In the genomic region with DNA sequence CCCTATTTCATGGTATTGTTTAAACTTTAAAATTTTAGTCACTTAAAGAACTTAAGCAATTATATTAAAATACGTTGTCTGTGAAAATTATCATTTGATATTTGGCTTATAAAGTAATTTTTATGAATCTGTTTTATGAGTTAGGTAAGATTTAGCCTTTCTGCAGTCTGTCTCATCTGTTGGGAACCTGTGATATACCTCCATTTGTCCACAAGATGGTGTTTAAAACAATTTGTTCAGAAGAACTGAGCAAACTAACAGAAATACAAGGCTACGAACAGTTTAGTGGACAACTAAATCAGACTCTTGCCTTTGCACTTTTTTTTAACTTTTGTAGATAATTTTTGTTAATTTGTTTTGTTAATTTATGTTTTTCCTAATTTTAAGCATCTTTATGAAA, we compare ENCODE assay signal across 11 cellular contexts.
A peak's percentile ranks its signal among the peaks of the same experiment; 100 is the strongest.
DNase-seq lines count a peak whose midpoint lies in the region; ATAC-seq, FAIRE-seq and TF ChIP-seq lines count a peak whose summit lies in the region.
"Had no signal": no experiment of that assay in that cellular context is flagged by ENCODE, and none has a peak within 500 bp of the region (broad histone marks: within the 10 kb centered on the region; RNA-seq: fewer than 3 reads in every experiment).

No MANE protein-coding gene starts in this region.

- no peaks in the 10 kb centered on the region for H3K4me1 ChIP-seq in HEK293 (ENCODE audit: control insufficient read depth, insufficient read depth, low read length)

- no peaks in the 10 kb centered on the region for H3K36me3 ChIP-seq in HEK293 (ENCODE audit: control insufficient read depth in 2 of 2, insufficient read depth in 1 of 2, low read length in 2 of 2)

- no peak overlapping the region for H3K4me3 ChIP-seq in HEK293 (ENCODE audit: low read depth, low read length)

- no peak overlapping the region for H3K27ac Mint-ChIP-seq in activated naive CD4-positive, alpha-beta T cell treated with anti-CD3 and anti-CD28 coated beads, Interleukin-2, amount 50 U/mL, for 72 hours
- H3K27ac Mint-ChIP-seq: activated CD4-positive, alpha-beta memory T cell treated with anti-CD3 and anti-CD28 coated beads, Interleukin-2, amount 10 ng/mL, durations not matched to agents 7 days and 5 days; dendritic cell treated with granulocyte-macrophage colony-stimulating factor and Interleukin-4, amounts not matched to agents 40 ng/mL and 50 ng/mL, for 4 days had no signal

- no peaks in the 10 kb centered on the region for H3K9me3 ChIP-seq in HEK293 (ENCODE audit: control insufficient read depth, insufficient read depth, low read depth, low read length)

- ATAC-seq in left lobe of liver (peak; percentile 58), HG03039 (IDR thresholded peaks at IDR 0.05; ENCODE audit: unreplicated experiment) (no peak)
- no peak for ATAC-seq in activated naive CD4-positive, alpha-beta T cell treated with anti-CD3 and anti-CD28 coated beads, Interleukin-2, amount 50 U/mL, for 72 hours

- H3K27ac ChIP-seq in HEK293 (ENCODE audit: extremely low read depth, low read depth, low read length) = no peak overlapping the region

- no peaks in the 10 kb centered on the region for H3K36me3 Mint-ChIP-seq in activated naive CD4-positive, alpha-beta T cell treated with anti-CD3 and anti-CD28 coated beads, Interleukin-2, amount 50 U/mL, for 72 hours

- CTCF ChIA-PET in HEK293 (lab: Yijun Ruan, JAX) = interaction anchor here (1.0 to 3.2 kb wide), 3 partner anchors 9 to 674 kb away, joined by 5 to 40 read pairs (median 6); no protein-coding TSS in a partner anchor

- peak; percentile 75 for FAIRE-seq in TTC549 (lab: Jason Lieb, UNC)

- DNase-seq in DMS114 treated with DMSO at 0.1 percent for 48 hours (lab: John Stamatoyannopoulos, UW; ENCODE audit: unreplicated experiment) (peak; percentile 10), left lobe of liver (ENCODE audit: low spot score) (no peak), hippocampal formation (lab: John Stamatoyannopoulos, UW) (no peak), HK-2 (ENCODE audit: unreplicated experiment) (no peak)
- DNase-seq in activated naive CD4-positive, alpha-beta T cell treated with anti-CD3 and anti-CD28 coated beads, Interleukin-2, amount 50 U/mL, for 72 hours (ENCODE audit: low spot score in 2 of 2) = no peak
- DNase-seq: activated CD4-positive, alpha-beta memory T cell treated with anti-CD3 and anti-CD28 coated beads, Interleukin-2, amount 10 ng/mL, durations not matched to agents 7 days and 5 days; islet precursor cell had no signal

- H3K9me3 Mint-ChIP-seq in activated naive CD4-positive, alpha-beta T cell treated with anti-CD3 and anti-CD28 coated beads, Interleukin-2, amount 50 U/mL, for 72 hours = no peaks in the 10 kb centered on the region
- H3K9me3 Mint-ChIP-seq: activated CD4-positive, alpha-beta memory T cell treated with anti-CD3 and anti-CD28 coated beads, Interleukin-2, amount 10 ng/mL, durations not matched to agents 7 days and 5 days; dendritic cell treated with granulocyte-macrophage colony-stimulating factor and Interleukin-4, amounts not matched to agents 40 ng/mL and 50 ng/mL, for 4 days had no signal

- POLR2A ChIA-PET in HEK293 (lab: Yijun Ruan, JAX) = no interaction called here

- TF ChIP-seq CTCF in HEK293 (tag by site-specific recombination; IDR thresholded peaks at IDR 0.05) = 0 out of 2 replicates have a peak, but pooled peaks have one; percentile 20

TF ChIP-seq in HEK293, 187 proteins besides CTCF, POLR2A, EP300 and RAD21:
- TF ChIP-seq SALL2 (tag by site-specific recombination; IDR thresholded peaks at IDR 0.05; ENCODE audit: borderline replicate concordance) (no peak), ZNF654 (tag by site-specific recombination; IDR thresholded peaks at IDR 0.05; ENCODE audit: low read depth) (peak; percentile 27; the same call in 1 of the 2 replicates)
